ENCODE assay signal across 23 cellular contexts in genomic region chr1:63888984-63889383, GRCh38.
DNase-seq lines count a peak whose midpoint lies in the region; ATAC-seq and TF ChIP-seq lines count a peak whose summit lies in the region.
"Had no signal": no experiment of that assay in that cellular context is flagged by ENCODE, and none has a peak within 500 bp of the region (broad histone marks: within the 10 kb centered on the region; RNA-seq: fewer than 3 reads in every experiment).

No MANE protein-coding gene starts in this region.

- H3K27ac ChIP-seq in mesodermal cell (ENCODE audit: low read depth, low read length, severe bottlenecking) (peak overlapping the region; percentile 17), WERI-Rb-1 (no peak overlapping the region)
- H3K27ac ChIP-seq: breast epithelium, gastrocnemius medialis, SJCRH30, testis, vagina had no signal

- H3K36me3 Mint-ChIP-seq in HFFc6 (ENCODE audit: low read depth) (peaks cover 9% of the 10 kb centered on the region), chondrocyte (ENCODE audit: low read depth) (peaks cover 9% of the 10 kb centered on the region)
- no peaks in the 10 kb centered on the region for H3K36me3 Mint-ChIP-seq in activated CD8-positive, alpha-beta T cell treated with anti-CD3 and anti-CD28 coated beads for 36 hours (ENCODE audit: low read depth)
- H3K36me3 Mint-ChIP-seq: CD8-positive, alpha-beta memory T cell; naive B cell had no signal

- DNase-seq in AG08395 (ENCODE audit: low spot score) (peak; percentile 42), HFFc6 (peak; percentile 95), chondrocyte (ENCODE audit: low spot score) (no peak), LoVo (ENCODE audit: low spot score) (no peak), WERI-Rb-1 (no peak)
- DNase-seq in activated CD8-positive, alpha-beta T cell treated with anti-CD3 and anti-CD28 coated beads for 36 hours = no peak
- DNase-seq: activated CD4-positive, alpha-beta T cell treated with anti-CD3 and anti-CD28 coated beads, Interleukin-2, amount 10 ng/mL, durations not matched to agents 7 days and 5 days; activated CD8-positive, alpha-beta memory T cell treated with anti-CD3 and anti-CD28 coated beads, Interleukin-2, amount 50 U/mL, for 4 hours; CD8-positive, alpha-beta memory T cell; gastrocnemius medialis; naive B cell; NCI-H1694; NCI-H345; SJCRH30; stimulated activated CD4-positive, alpha-beta T cell treated with anti-CD3 and anti-CD28 coated beads, Interleukin-15, amount 100 ng/mL, for 24 hours; T-helper 17 cell; testis had no signal

- intact Hi-C loops in activated CD8-positive, alpha-beta T cell treated with anti-CD3 and anti-CD28 coated beads for 36 hours (cut with micrococcal nuclease) = no loop called here

- WGBS in mesodermal cell (ENCODE audit: insufficient coverage in 2 of 2), 2 experiments = 100% methylated on average over 1 of the region's 1 CpG

- H3K9me3 Mint-ChIP-seq in HFFc6 (no peaks in the 10 kb centered on the region), chondrocyte (ENCODE audit: low read depth) (peaks cover 6% of the 10 kb centered on the region)
- H3K9me3 Mint-ChIP-seq in activated CD8-positive, alpha-beta T cell treated with anti-CD3 and anti-CD28 coated beads for 36 hours = no peaks in the 10 kb centered on the region
- H3K9me3 Mint-ChIP-seq: activated CD4-positive, alpha-beta T cell treated with anti-CD3 and anti-CD28 coated beads, Interleukin-2, amount 10 ng/mL, durations not matched to agents 7 days and 5 days; dendritic cell treated with granulocyte-macrophage colony-stimulating factor and Interleukin-4, amounts not matched to agents 40 ng/mL and 50 ng/mL, for 4 days had no signal

- H3K36me3 ChIP-seq in mesodermal cell (ENCODE audit: control insufficient read depth, insufficient read depth, low read length) (no peaks in the 10 kb centered on the region), WERI-Rb-1 (no peaks in the 10 kb centered on the region)
- H3K36me3 ChIP-seq: breast epithelium, gastrocnemius medialis, SJCRH30, vagina had no signal

- no peak for ATAC-seq in HG02885 (IDR thresholded peaks at IDR 0.05; ENCODE audit: poor library complexity, unreplicated experiment)
- ATAC-seq in activated CD8-positive, alpha-beta T cell treated with anti-CD3 and anti-CD28 coated beads for 36 hours = no peak
- ATAC-seq: gastrocnemius medialis, HCT116, T-helper 17 cell had no signal

- TF ChIP-seq CTCF in HFFc6 (IDR thresholded peaks at IDR 0.05) (no peak), chondrocyte (IDR thresholded peaks at IDR 0.05) (no peak), WERI-Rb-1 (IDR thresholded peaks at IDR 0.05; ENCODE audit: low read depth, low read length) (no peak)
- no peak for TF ChIP-seq CTCF in activated CD8-positive, alpha-beta T cell treated with anti-CD3 and anti-CD28 coated beads for 36 hours (IDR thresholded peaks at IDR 0.05)

- H3K4me3 Mint-ChIP-seq in HFFc6 (no peak overlapping the region), chondrocyte (ENCODE audit: unreplicated experiment) (no peak overlapping the region)
- H3K4me3 Mint-ChIP-seq in activated CD8-positive, alpha-beta T cell treated with anti-CD3 and anti-CD28 coated beads for 36 hours = no peak overlapping the region
- H3K4me3 Mint-ChIP-seq: activated CD4-positive, alpha-beta T cell treated with anti-CD3 and anti-CD28 coated beads, Interleukin-2, amount 10 ng/mL, durations not matched to agents 7 days and 5 days; CD8-positive, alpha-beta memory T cell; dendritic cell treated with granulocyte-macrophage colony-stimulating factor and Interleukin-4, amounts not matched to agents 40 ng/mL and 50 ng/mL, for 4 days; T-helper 17 cell had no signal

- H3K4me1 ChIP-seq in mesodermal cell (ENCODE audit: control insufficient read depth, insufficient read depth, low read length, poor library complexity, severe bottlenecking) = peaks cover 11% of the 10 kb centered on the region
- H3K4me1 ChIP-seq: breast epithelium, testis had no signal

- H3K9me3 ChIP-seq in mesodermal cell (ENCODE audit: control insufficient read depth, low read length) (no peaks in the 10 kb centered on the region), WERI-Rb-1 (ENCODE audit: severe bottlenecking) (no peaks in the 10 kb centered on the region)
- H3K9me3 ChIP-seq: breast epithelium, gastrocnemius medialis, SJCRH30, testis, vagina had no signal

- H3K27ac Mint-ChIP-seq in HFFc6 (peak overlapping the region; percentile 85), chondrocyte (ENCODE audit: unreplicated experiment) (peak overlapping the region; percentile 22)
- no peak overlapping the region for H3K27ac Mint-ChIP-seq in activated CD8-positive, alpha-beta T cell treated with anti-CD3 and anti-CD28 coated beads for 36 hours
- H3K27ac Mint-ChIP-seq: activated CD4-positive, alpha-beta T cell treated with anti-CD3 and anti-CD28 coated beads, Interleukin-2, amount 10 ng/mL, durations not matched to agents 7 days and 5 days; CD8-positive, alpha-beta memory T cell; dendritic cell treated with granulocyte-macrophage colony-stimulating factor and Interleukin-4, amounts not matched to agents 40 ng/mL and 50 ng/mL, for 4 days; T-helper 17 cell had no signal

- CTCF ChIA-PET in activated CD8-positive, alpha-beta T cell treated with anti-CD3 and anti-CD28 coated beads for 36 hours (lab: Charles Lee) = no interaction called here

- POLR2A ChIA-PET in activated CD8-positive, alpha-beta T cell treated with anti-CD3 and anti-CD28 coated beads for 36 hours (lab: Charles Lee) = no interaction called here

- H3K4me3 ChIP-seq in mesodermal cell (ENCODE audit: extremely low read depth, insufficient read depth, low read length, poor library complexity, severe bottlenecking) (no peak overlapping the region), WERI-Rb-1 (ENCODE audit: low read depth, low read length) (no peak overlapping the region)
- H3K4me3 ChIP-seq: breast epithelium, gastrocnemius medialis, SJCRH30, testis, vagina had no signal

- H3K27me3 Mint-ChIP-seq in HFFc6 (ENCODE audit: insufficient read depth) = no peaks in the 10 kb centered on the region; the same call in none of the 2 replicates
- no peaks in the 10 kb centered on the region for H3K27me3 Mint-ChIP-seq in chondrocyte (ENCODE audit: low read depth)
- H3K27me3 Mint-ChIP-seq in activated CD8-positive, alpha-beta T cell treated with anti-CD3 and anti-CD28 coated beads for 36 hours = no peaks in the 10 kb centered on the region
- H3K27me3 Mint-ChIP-seq: dendritic cell treated with granulocyte-macrophage colony-stimulating factor and Interleukin-4, amounts not matched to agents 40 ng/mL and 50 ng/mL, for 4 days had no signal

- peaks cover 69% of the 10 kb centered on the region for H3K4me1 Mint-ChIP-seq in HFFc6 (ENCODE audit: low read depth)
- peaks cover 86% of the 10 kb centered on the region for H3K4me1 Mint-ChIP-seq in chondrocyte (ENCODE audit: low read depth)
- H3K4me1 Mint-ChIP-seq in activated CD8-positive, alpha-beta T cell treated with anti-CD3 and anti-CD28 coated beads for 36 hours (ENCODE audit: low read depth) = no peaks in the 10 kb centered on the region
- H3K4me1 Mint-ChIP-seq: activated CD4-positive, alpha-beta T cell treated with anti-CD3 and anti-CD28 coated beads, Interleukin-2, amount 10 ng/mL, durations not matched to agents 7 days and 5 days; CD8-positive, alpha-beta memory T cell; T-helper 17 cell had no signal

- H3K27me3 ChIP-seq in WERI-Rb-1 (ENCODE audit: insufficient read depth, low read depth, severe bottlenecking) = no peaks in the 10 kb centered on the region
- H3K27me3 ChIP-seq: breast epithelium, gastrocnemius medialis, SJCRH30, testis, vagina had no signal

Comparison
In these comparisons a context has a peak if more than half of its experiments do, and no peak if none do; other contexts are left out.
1. DNase-seq: peak in AG08395 (single experiment) and HFFc6 (single experiment); none in chondrocyte (single experiment), activated CD8-positive, alpha-beta T cell treated with anti-CD3 and anti-CD28 coated beads for 36 hours (single experiment), LoVo (single experiment) and WERI-Rb-1 (single experiment).